18 cellular contexts compared by ENCODE assay signal in genomic region chr7:26624839-26625238, GRCh38.
DNase-seq lines count a peak whose midpoint lies in the region; ATAC-seq and TF ChIP-seq lines count a peak whose summit lies in the region.
"Had no signal": no experiment of that assay in that cellular context is flagged by ENCODE, and none has a peak within 500 bp of the region (broad histone marks: within the 10 kb centered on the region; RNA-seq: fewer than 3 reads in every experiment).

No MANE protein-coding gene starts in this region.

- peak; percentile 53 to 58 for ATAC-seq in right cardiac atrium
- ATAC-seq in GM19452 (IDR thresholded peaks at IDR 0.05; ENCODE audit: unreplicated experiment) = no peak
- ATAC-seq: A549 had no signal

- DNase-seq in activated CD8-positive, alpha-beta memory T cell treated with anti-CD3 and anti-CD28 coated beads for 24 hours = peak; percentile 13
- DNase-seq in activated CD8-positive, alpha-beta memory T cell treated with anti-CD3 and anti-CD28 coated beads, Interleukin-2, amount 50 U/mL, for 48 hours = no peak
- DNase-seq in right cardiac atrium = peak; percentile 21 to 70 (median 58)
- DNase-seq in right atrium auricular region (ENCODE audit: low spot score) = no peak
- DNase-seq in osteocyte (ENCODE audit: extremely low spot score, unreplicated experiment) = peak; percentile 81
- DNase-seq in vagina (ENCODE audit: extremely low spot score in 2 of 2) = peak; percentile 64 to 67
- DNase-seq in CD14-positive monocyte (ENCODE audit: low spot score) = no peak
- DNase-seq: AML-193; CD4-positive, alpha-beta memory T cell; DMS153; DMS79; GDM1; GOT3 had no signal

- H3K4me1 ChIP-seq in right cardiac atrium (ENCODE audit: control insufficient read depth, insufficient read depth, low read length) = no peaks in the 10 kb centered on the region
- no peaks in the 10 kb centered on the region for H3K4me1 ChIP-seq in right atrium auricular region
- H3K4me1 ChIP-seq in vagina = no peaks in the 10 kb centered on the region
- H3K4me1 ChIP-seq: A549, HAP-1 had no signal

- no peaks in the 10 kb centered on the region for H3K9me3 Mint-ChIP-seq in osteocyte (ENCODE audit: unreplicated experiment)
- H3K9me3 Mint-ChIP-seq in CD14-positive monocyte = peaks cover 0 to 7% (median 0%) of the 10 kb centered on the region in 7 donors

- H3K27ac ChIP-seq in right cardiac atrium (ENCODE audit: low read length) (no peak overlapping the region), right atrium auricular region (no peak overlapping the region), vagina (no peak overlapping the region)
- H3K27ac ChIP-seq: 22Rv1, A549, C4-2B had no signal

- H3K27me3 Mint-ChIP-seq in osteocyte (ENCODE audit: unreplicated experiment) = no peaks in the 10 kb centered on the region
- peaks cover 0 to 3% (median 0%) of the 10 kb centered on the region in 3 donors for H3K27me3 Mint-ChIP-seq in CD14-positive monocyte (ENCODE audit: low read depth in 3 of 3)

- H3K4me1 Mint-ChIP-seq in osteocyte (ENCODE audit: unreplicated experiment) (no peaks in the 10 kb centered on the region), CD14-positive monocyte (no peaks in the 10 kb centered on the region)
- H3K4me1 Mint-ChIP-seq: CD4-positive, alpha-beta memory T cell had no signal

- WGBS in right cardiac atrium = 56% methylated on average over 12 of the region's 12 CpGs

- intact Hi-C loops in right cardiac atrium (cut with DNase I) = no loop called here
- intact Hi-C loops in vagina (cut with DNase I) = no loop called here
- intact Hi-C loops in CD14-positive monocyte (cut with micrococcal nuclease) = no loop called here

- H3K4me3 Mint-ChIP-seq in osteocyte (ENCODE audit: unreplicated experiment) (no peak overlapping the region), CD14-positive monocyte (no peak overlapping the region)
- H3K4me3 Mint-ChIP-seq: CD4-positive, alpha-beta memory T cell had no signal

- TF ChIP-seq CTCF in right atrium auricular region (IDR thresholded peaks at IDR 0.05) (no peak), osteocyte (IDR thresholded peaks at IDR 0.05) (no peak), vagina (IDR thresholded peaks at IDR 0.05) (no peak), CD14-positive monocyte (IDR thresholded peaks at IDR 0.05) (no peak)

- TF ChIP-seq POLR2A in vagina (IDR thresholded peaks at IDR 0.05) = no peak

- H3K36me3 ChIP-seq in right atrium auricular region = no peaks in the 10 kb centered on the region
- H3K36me3 ChIP-seq in vagina = no peaks in the 10 kb centered on the region
- H3K36me3 ChIP-seq: HAP-1 had no signal

- no peaks in the 10 kb centered on the region for H3K9me3 ChIP-seq in right cardiac atrium (ENCODE audit: control insufficient read depth, low read length)
- H3K9me3 ChIP-seq in right atrium auricular region = no peaks in the 10 kb centered on the region
- no peaks in the 10 kb centered on the region for H3K9me3 ChIP-seq in vagina
- H3K9me3 ChIP-seq: A549, HAP-1 had no signal

- H3K27ac Mint-ChIP-seq in osteocyte (ENCODE audit: unreplicated experiment) (no peak overlapping the region), CD14-positive monocyte (peak overlapping the region in 1 of 7 donors; percentile 17)
- H3K27ac Mint-ChIP-seq: CD4-positive, alpha-beta memory T cell had no signal

- H3K36me3 Mint-ChIP-seq in osteocyte (ENCODE audit: unreplicated experiment) = no peaks in the 10 kb centered on the region
- no peaks in the 10 kb centered on the region for H3K36me3 Mint-ChIP-seq in CD14-positive monocyte
- H3K36me3 Mint-ChIP-seq: CD4-positive, alpha-beta memory T cell had no signal

- H3K27me3 ChIP-seq in right cardiac atrium (ENCODE audit: control insufficient read depth, insufficient read depth) (no peaks in the 10 kb centered on the region), right atrium auricular region (no peaks in the 10 kb centered on the region), vagina (no peaks in the 10 kb centered on the region)

- H3K4me3 ChIP-seq in right cardiac atrium (ENCODE audit: low read length) (no peak overlapping the region), right atrium auricular region (no peak overlapping the region), vagina (no peak overlapping the region)
- H3K4me3 ChIP-seq: A549, HAP-1 had no signal

Comparison
In these comparisons a context has a peak if more than half of its experiments do, and no peak if none do; other contexts are left out.
1. DNase-seq: peak in activated CD8-positive, alpha-beta memory T cell treated with anti-CD3 and anti-CD28 coated beads for 24 hours (single experiment), right cardiac atrium (3 of 3), osteocyte (single experiment) and vagina (2 of 2); none in activated CD8-positive, alpha-beta memory T cell treated with anti-CD3 and anti-CD28 coated beads, Interleukin-2, amount 50 U/mL, for 48 hours (single experiment), right atrium auricular region (single experiment) and CD14-positive monocyte (single experiment).